ENCODE assay signal across 1 cellular context in the genomic region with DNA sequence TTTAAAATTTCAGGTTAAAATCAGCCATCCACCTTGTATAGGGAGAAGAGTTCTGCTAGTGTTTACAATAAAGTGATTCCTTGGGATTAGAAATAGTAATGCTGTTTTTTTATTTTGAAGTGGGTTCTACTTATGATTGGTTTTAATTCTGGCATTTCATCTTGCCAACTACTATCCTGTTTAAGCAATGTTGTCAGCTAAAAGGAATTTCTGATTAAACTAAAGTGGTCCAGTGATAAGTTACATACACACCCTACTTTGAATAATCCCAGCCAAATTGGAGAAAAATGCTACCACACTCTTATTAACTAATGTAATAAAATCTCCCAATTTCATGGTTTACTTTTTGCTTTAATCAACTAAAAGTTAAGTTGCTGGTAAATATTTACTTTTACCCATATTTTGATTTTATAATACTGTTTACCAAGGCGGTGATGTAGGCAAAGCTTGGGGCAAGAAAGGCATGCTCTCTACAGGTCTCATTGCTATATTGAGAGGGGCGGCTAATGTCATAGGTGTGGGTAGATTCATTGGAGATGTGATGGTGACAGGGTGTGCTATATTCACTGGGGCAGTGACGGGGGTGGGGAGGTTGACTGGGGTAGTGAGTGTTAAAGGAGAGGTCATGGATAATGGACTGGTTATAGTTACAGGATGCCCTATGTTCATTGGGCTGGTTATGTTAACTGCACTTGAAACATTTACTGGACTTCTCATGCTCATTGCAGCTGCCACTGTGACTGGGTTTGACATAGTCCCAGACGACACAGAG. TPM values are rescaled to one million over a fixed set of nuclear protein-coding genes. Genes with fewer than 3 reads are reported as not detected.
"Had no signal": no experiment of that assay in that cellular context is flagged by ENCODE, and none has a peak within 500 bp of the region (broad histone marks: within the 10 kb centered on the region; RNA-seq: fewer than 3 reads in every experiment).

No MANE protein-coding gene starts in this region.

RNA-seq across cellular contexts. Expression of a gene that starts 19.0 kb away (rescaled TPM):
- polyA plus RNA-seq: naive thymus-derived CD8-positive, alpha-beta T cell had no signal
